Comparison of ENCODE assay signal across 16 cellular contexts in genomic region chr3:71446260-71446659, GRCh38.
DNase-seq lines count a peak whose midpoint lies in the region; ATAC-seq and TF ChIP-seq lines count a peak whose summit lies in the region.
"Had no signal": no experiment of that assay in that cellular context is flagged by ENCODE, and none has a peak within 500 bp of the region (broad histone marks: within the 10 kb centered on the region; RNA-seq: fewer than 3 reads in every experiment).

No MANE protein-coding gene starts in this region.

- no peak for TF ChIP-seq CTCF in IMR-90 (conservative IDR thresholded peaks at IDR 0.05; ENCODE audit: low read depth, low read length)

- no peak overlapping the region for H3K18ac ChIP-seq in IMR-90 (ENCODE audit: low read depth, low read length)
- no peak overlapping the region for H3K18ac ChIP-seq in trophoblast cell (ENCODE audit: low read length)

- H4K8ac ChIP-seq in IMR-90 (ENCODE audit: low read depth in 2 of 2, low read length in 2 of 2) (no peak overlapping the region), trophoblast cell (ENCODE audit: low read depth, low read length) (no peak overlapping the region)

- H3K79me2 ChIP-seq in trophoblast cell (ENCODE audit: control insufficient read depth, insufficient read depth, low read length, poor library complexity), result no peaks in the 10 kb centered on the region

- H3K4ac ChIP-seq in IMR-90 (ENCODE audit: low read depth, low read length), result peak overlapping the region; percentile 50; the same call in 1 of the 2 replicates
- H3K4ac ChIP-seq in trophoblast cell (ENCODE audit: low read depth, low read length), result peak overlapping the region; percentile 32

- peak overlapping the region; percentile 32; the same call in 1 of the 2 replicates for H2BK20ac ChIP-seq in IMR-90 (ENCODE audit: low read depth, low read length)

- H3K4me3 ChIP-seq in IMR-90 (ENCODE audit: insufficient read depth, low read depth, low read length) (no peak overlapping the region), trophoblast cell (ENCODE audit: low read depth, low read length) (no peak overlapping the region)
- H3K4me3 ChIP-seq: thoracic aorta had no signal

- peaks cover 26 to 78% of the 10 kb centered on the region in 2 experiments for H3K79me1 ChIP-seq in IMR-90 (ENCODE audit: low read depth in 1 of 2, low read length in 2 of 2)
- H3K79me1 ChIP-seq in trophoblast cell (ENCODE audit: low read length), result peaks cover 2% of the 10 kb centered on the region

- H3K9me3 ChIP-seq in IMR-90 (ENCODE audit: control insufficient read depth, insufficient read depth, low read length) (no peaks in the 10 kb centered on the region), trophoblast cell (ENCODE audit: insufficient read depth, low read depth, low read length) (no peaks in the 10 kb centered on the region)
- H3K9me3 ChIP-seq: thoracic aorta had no signal

- TF ChIP-seq POLR2A in IMR-90 (IDR thresholded peaks at IDR 0.05; ENCODE audit: low read depth, low read length), result no peak

- TF ChIP-seq RAD21 in IMR-90 (IDR thresholded peaks at IDR 0.05; ENCODE audit: low read length), result no peak

- H3K27me3 Mint-ChIP-seq in activated CD4-positive, alpha-beta T cell treated with anti-CD3 and anti-CD28 coated beads, Interleukin-2, amount 10 ng/mL, durations not matched to agents 7 days and 5 days, result no peaks in the 10 kb centered on the region
- H3K27me3 Mint-ChIP-seq in activated naive CD8-positive, alpha-beta T cell treated with anti-CD3 and anti-CD28 coated beads for 36 hours, result no peaks in the 10 kb centered on the region
- H3K27me3 Mint-ChIP-seq: brain had no signal

- H3K27me3 ChIP-seq in IMR-90 (ENCODE audit: control insufficient read depth, insufficient read depth, low read length), result no peaks in the 10 kb centered on the region
- no peaks in the 10 kb centered on the region for H3K27me3 ChIP-seq in trophoblast cell (ENCODE audit: insufficient read depth, low read length)

- H3K9me1 ChIP-seq in IMR-90 (ENCODE audit: insufficient read depth, low read length), result peaks cover 31% of the 10 kb centered on the region

- no peak for DNase-seq in activated CD4-positive, alpha-beta T cell treated with anti-CD3 and anti-CD28 coated beads, Interleukin-2, amount 10 ng/mL, durations not matched to agents 7 days and 5 days
- DNase-seq in activated CD4-positive, alpha-beta T cell treated with anti-CD3 and anti-CD28 coated beads for 1 hour, result no peak
- DNase-seq in IMR-90 (no peak), trophoblast cell (no peak), ACHN (no peak), posterior vena cava (ENCODE audit: low spot score) (no peak), SIG-M5 treated with dmso at 0.1 percent for 504 hours (lab: John Stamatoyannopoulos, UW; ENCODE audit: unreplicated experiment) (no peak)
- no peak for DNase-seq in activated naive CD8-positive, alpha-beta T cell treated with anti-CD3 and anti-CD28 coated beads for 36 hours
- DNase-seq: activated CD4-positive, CD25-positive, alpha-beta regulatory T cell; hypothalamus; Kasumi-1; NCI-H1436; NCI-H510A; OCI-M1 had no signal

- dilution Hi-C loops in IMR-90 (cut with HindIII; ENCODE audit: low sequenced_read_pairs, unreplicated experiment), result no loop called here

- H3K23ac ChIP-seq in IMR-90 (ENCODE audit: low read depth, low read length), result no peak overlapping the region
- H3K23ac ChIP-seq in trophoblast cell (ENCODE audit: low read length), result no peak overlapping the region

- H2AK9ac ChIP-seq in IMR-90 (replicated peaks; ENCODE audit: low read depth, low read length, poor library complexity), result no peak overlapping the region

- CTCF ChIA-PET in activated CD4-positive, alpha-beta T cell treated with anti-CD3 and anti-CD28 coated beads, Interleukin-2, amount 10 ng/mL, durations not matched to agents 7 days and 5 days (lab: Charles Lee), result interaction anchor here (2.4 kb wide), 1 partner anchor 9 kb away, joined by 14 read pairs; no protein-coding TSS in a partner anchor
- CTCF ChIA-PET in IMR-90 (lab: Yijun Ruan, JAX), result no interaction called here

- in situ Hi-C loops in IMR-90 (cut with MboI; ENCODE audit: low sequenced_read_pairs), result no loop called here
- in situ Hi-C loops in ACHN (cut with HindIII; ENCODE audit: low pct_ligation_motif_present, low pct_unique_long_range_greater_than_20kb, low sequenced_read_pairs), result no loop called here

- peaks cover 92% of the 10 kb centered on the region for H3K4me1 Mint-ChIP-seq in activated CD4-positive, alpha-beta T cell treated with anti-CD3 and anti-CD28 coated beads, Interleukin-2, amount 10 ng/mL, durations not matched to agents 7 days and 5 days
- H3K4me1 Mint-ChIP-seq in activated naive CD8-positive, alpha-beta T cell treated with anti-CD3 and anti-CD28 coated beads for 36 hours, result peaks cover 91% of the 10 kb centered on the region

- no peak overlapping the region for H2BK5ac ChIP-seq in IMR-90 (ENCODE audit: low read depth, low read length, poor library complexity, severe bottlenecking)
- H2BK5ac ChIP-seq in trophoblast cell (ENCODE audit: low read depth, low read length, poor library complexity), result no peak overlapping the region

- POLR2A ChIA-PET in activated CD4-positive, alpha-beta T cell treated with anti-CD3 and anti-CD28 coated beads, Interleukin-2, amount 10 ng/mL, durations not matched to agents 7 days and 5 days (lab: Charles Lee), result no interaction called here
- POLR2A ChIA-PET in IMR-90 (lab: Charles Lee; ENCODE audit: unreplicated experiment), result no interaction called here

- no peak overlapping the region for H4K5ac ChIP-seq in IMR-90 (ENCODE audit: low read depth, low read length)

- H2BK12ac ChIP-seq in trophoblast cell (ENCODE audit: low read length), result no peak overlapping the region

- peak overlapping the region; percentile 55; the same call in 1 of the 3 replicates for H2BK15ac ChIP-seq in IMR-90 (ENCODE audit: low read depth, low read length)

- H3K4me2 ChIP-seq in IMR-90 (ENCODE audit: low read depth, low read length) (no peak overlapping the region), trophoblast cell (ENCODE audit: low read length) (no peak overlapping the region)

- H3K14ac ChIP-seq in IMR-90 (replicated peaks; ENCODE audit: low read depth, low read length) (peak overlapping the region; percentile 40), trophoblast cell (ENCODE audit: low read length) (no peak overlapping the region)

- WGBS in IMR-90 (ENCODE audit: extremely low coverage in 2 of 2, insufficient read length in 1 of 2), 2 experiments, result 100% methylated on average over 2 of the region's 4 CpGs; no CpG with 5 or more reads in 1 of the 2 experiments
- WGBS in trophoblast cell (ENCODE audit: extremely low coverage, insufficient coverage, insufficient read length), result no CpG with 5 or more reads among the region's 4 CpGs

- H2AFZ ChIP-seq in IMR-90 (replicated peaks; ENCODE audit: low read length, poor library complexity), result no peak overlapping the region
- no peak overlapping the region for H2AFZ ChIP-seq in trophoblast cell (ENCODE audit: insufficient read depth, low read length, poor library complexity)

- H3K27ac ChIP-seq in IMR-90 (ENCODE audit: insufficient read depth, low read length) (no peak overlapping the region), trophoblast cell (ENCODE audit: low read depth, low read length) (no peak overlapping the region)
- H3K27ac ChIP-seq: thoracic aorta had no signal

- H3K27ac Mint-ChIP-seq in activated CD4-positive, alpha-beta T cell treated with anti-CD3 and anti-CD28 coated beads, Interleukin-2, amount 10 ng/mL, durations not matched to agents 7 days and 5 days, result peak overlapping the region; percentile 79
- peak overlapping the region; percentile 92 for H3K27ac Mint-ChIP-seq in activated naive CD8-positive, alpha-beta T cell treated with anti-CD3 and anti-CD28 coated beads for 36 hours

- intact Hi-C loops in IMR-90 (cut with micrococcal nuclease), result no loop called here
- intact Hi-C loops in posterior vena cava (cut with DNase I), result no loop called here

- H4K91ac ChIP-seq in IMR-90 (ENCODE audit: insufficient read depth, low read depth, low read length) (peak overlapping the region; percentile 19; the same call in 1 of the 2 replicates), trophoblast cell (ENCODE audit: low read depth, low read length) (no peak overlapping the region)

- no TSS peak for BruUV-seq in IMR-90 (replicated peaks; lab: Mats Ljungman, UMichigan)

- no peaks in the 10 kb centered on the region for H3K36me3 ChIP-seq in IMR-90 (ENCODE audit: control insufficient read depth, insufficient read depth, low read length)
- no peaks in the 10 kb centered on the region for H3K36me3 ChIP-seq in trophoblast cell (ENCODE audit: control insufficient read depth in 1 of 2, insufficient read depth in 2 of 2, low read length in 2 of 2)
- H3K36me3 ChIP-seq: thoracic aorta had no signal

- H3K56ac ChIP-seq in IMR-90 (ENCODE audit: extremely low read depth, insufficient read depth, low read length), result no peak overlapping the region

- H3K9ac ChIP-seq in IMR-90 (ENCODE audit: low read depth, low read length) (no peak overlapping the region), trophoblast cell (ENCODE audit: low read length) (no peak overlapping the region)

- no peaks in the 10 kb centered on the region for H4K20me1 ChIP-seq in IMR-90 (ENCODE audit: insufficient read depth, low read length)

- H3K4me1 ChIP-seq in IMR-90 (ENCODE audit: control insufficient read depth, insufficient read depth, low read length), result peaks cover 37% of the 10 kb centered on the region
- H3K4me1 ChIP-seq in trophoblast cell (ENCODE audit: control insufficient read depth in 1 of 2, insufficient read depth in 2 of 2, low read length in 2 of 2), result peaks cover 5 to 14% of the 10 kb centered on the region in 2 experiments

- H3K4me3 Mint-ChIP-seq in activated CD4-positive, alpha-beta T cell treated with anti-CD3 and anti-CD28 coated beads, Interleukin-2, amount 10 ng/mL, durations not matched to agents 7 days and 5 days, result no peak overlapping the region
- H3K4me3 Mint-ChIP-seq in activated naive CD8-positive, alpha-beta T cell treated with anti-CD3 and anti-CD28 coated beads for 36 hours, result no peak overlapping the region
- H3K4me3 Mint-ChIP-seq: brain had no signal

- no peak for ATAC-seq in IMR-90 (ENCODE audit: low read depth)

- H3K36me3 Mint-ChIP-seq in activated CD4-positive, alpha-beta T cell treated with anti-CD3 and anti-CD28 coated beads, Interleukin-2, amount 10 ng/mL, durations not matched to agents 7 days and 5 days (ENCODE audit: low read depth), result peaks cover 27% of the 10 kb centered on the region
- peaks cover 20% of the 10 kb centered on the region for H3K36me3 Mint-ChIP-seq in activated naive CD8-positive, alpha-beta T cell treated with anti-CD3 and anti-CD28 coated beads for 36 hours
- H3K36me3 Mint-ChIP-seq: brain had no signal

- no peak overlapping the region for H4K12ac ChIP-seq in trophoblast cell (ENCODE audit: low read depth, low read length)

- H3K9me3 Mint-ChIP-seq in activated CD4-positive, alpha-beta T cell treated with anti-CD3 and anti-CD28 coated beads, Interleukin-2, amount 10 ng/mL, durations not matched to agents 7 days and 5 days, result peaks cover 2% of the 10 kb centered on the region
- H3K9me3 Mint-ChIP-seq in activated naive CD8-positive, alpha-beta T cell treated with anti-CD3 and anti-CD28 coated beads for 36 hours, result peaks cover 6% of the 10 kb centered on the region

- no peak overlapping the region; the same call in 1 of the 2 replicates for H2BK120ac ChIP-seq in IMR-90 (ENCODE audit: low read depth, low read length)
- no peak overlapping the region for H2BK120ac ChIP-seq in trophoblast cell (ENCODE audit: insufficient read depth, low read length, poor library complexity)

- peak overlapping the region; percentile 20; the same call in 1 of the 2 replicates for H2AK5ac ChIP-seq in IMR-90 (ENCODE audit: low read depth, low read length)
- no peak overlapping the region for H2AK5ac ChIP-seq in trophoblast cell (ENCODE audit: low read length)
